ENCODE assay signal across 8 cellular contexts in genomic region chr1:151613275-151613867, GRCh38. TPM values are rescaled to one million over a fixed set of nuclear protein-coding genes. Genes with fewer than 3 reads are reported as not detected.
A peak's percentile ranks its signal among the peaks of the same experiment; 100 is the strongest.
DNase-seq lines count a peak whose midpoint lies in the region; ATAC-seq and TF ChIP-seq lines count a peak whose summit lies in the region.

No MANE protein-coding gene starts in this region.

- H3K4me1 ChIP-seq in Karpas-422 (ENCODE audit: low read length) (peaks cover 35% of the 10 kb centered on the region), muscle layer of duodenum (ENCODE audit: control insufficient read depth in 1 of 2, insufficient read depth in 2 of 2, low read length in 2 of 2) (peaks cover 0 to 30% of the 10 kb centered on the region in 2 donors)

- ATAC-seq in HG03571 (IDR thresholded peaks at IDR 0.05; ENCODE audit: unreplicated experiment), result no peak

- H3K27me3 ChIP-seq in Karpas-422 (ENCODE audit: low read length) (no peaks in the 10 kb centered on the region), muscle layer of duodenum (ENCODE audit: low read depth, low read length) (no peaks in the 10 kb centered on the region)

- H4K20me1 ChIP-seq in Karpas-422 (ENCODE audit: insufficient read depth, low read depth, low read length), result no peaks in the 10 kb centered on the region

- H3K9me3 ChIP-seq in Karpas-422 (ENCODE audit: low read length) (no peaks in the 10 kb centered on the region), muscle layer of duodenum (ENCODE audit: control insufficient read depth in 1 of 2, low read length in 2 of 2) (no peaks in the 10 kb centered on the region)

- no peak for TF ChIP-seq CTCF in AG09309 (IDR thresholded peaks at IDR 0.05; ENCODE audit: control insufficient read depth, insufficient read depth, low read depth, low read length, missing control alignments)

- peak overlapping the region; percentile 74 for H3K4me3 ChIP-seq in AG09309 (ENCODE audit: control insufficient read depth, low read depth, low read length)
- H3K4me3 ChIP-seq in Karpas-422 (ENCODE audit: low read length), result peak overlapping the region; percentile 97
- H3K4me3 ChIP-seq in muscle layer of duodenum (ENCODE audit: low read depth in 1 of 2, low read length in 2 of 2), result peak overlapping the region; percentile 92 to 95

- peak overlapping the region; percentile 92 for H3K4me2 ChIP-seq in Karpas-422 (ENCODE audit: low read depth, low read length, poor library complexity, severe bottlenecking)

- H3K79me2 ChIP-seq in Karpas-422 (ENCODE audit: low read length), result peaks cover 63% of the 10 kb centered on the region

- no peak for DNase-seq in AG09309 (ENCODE audit: low read depth)
- DNase-seq in Karpas-422, result no peak
- DNase-seq in caudate nucleus (lab: John Stamatoyannopoulos, UW), result peak in 28 of 61 donors; percentile 5 to 79 (median 34)
- no peak for DNase-seq in NCI-H1436 treated with DMSO at 0.1 percent for 48 hours (lab: John Stamatoyannopoulos, UW)
- DNase-seq in ureter (ENCODE audit: low spot score), result no peak
- DNase-seq in GOT3 (lab: John Stamatoyannopoulos, UW), result no peak

- H2AFZ ChIP-seq in Karpas-422 (ENCODE audit: low read length), result no peak overlapping the region

- H3K27ac ChIP-seq in Karpas-422 (ENCODE audit: low read length) (peak overlapping the region; percentile 50; the same call in 1 of the 2 replicates), caudate nucleus (ENCODE audit: low read depth, low read length) (peak overlapping the region; percentile 88), muscle layer of duodenum (ENCODE audit: low read length) (peak overlapping the region; percentile 79)

- H3K36me3 ChIP-seq in Karpas-422 (ENCODE audit: insufficient read depth, low read length) (no peaks in the 10 kb centered on the region), muscle layer of duodenum (ENCODE audit: control insufficient read depth in 1 of 2, insufficient read depth in 2 of 2, low read length in 2 of 2) (no peaks in the 10 kb centered on the region)

- no peaks in the 10 kb centered on the region for H3K9me2 ChIP-seq in Karpas-422 (replicated peaks; ENCODE audit: insufficient read depth, low read length)

- H3K9ac ChIP-seq in Karpas-422 (ENCODE audit: low read length), result peak overlapping the region; percentile 96

RNA-seq across cellular contexts. Expression of gene SNX27, which starts 1.5 kb away (rescaled TPM):
- total RNA-seq in Karpas-422 (2014; rRNA removed; shearing (Covaris generic); ENCODE audit: low replicate concordance), result 28.3 and 40.4 TPM in 2 replicates
- 48.9 TPM for total RNA-seq in ureter
